ENCODE assay signal across 13 cellular contexts in genomic region chr21:41321211-41321907, GRCh38. TPM values are rescaled to one million over a fixed set of nuclear protein-coding genes. Genes with fewer than 3 reads are reported as not detected.
A peak's percentile ranks its signal among the peaks of the same experiment; 100 is the strongest.
DNase-seq lines count a peak whose midpoint lies in the region; ATAC-seq, FAIRE-seq and TF ChIP-seq lines count a peak whose summit lies in the region.
"Had no signal": no experiment of that assay in that cellular context is flagged by ENCODE, and none has a peak within 500 bp of the region (broad histone marks: within the 10 kb centered on the region; RNA-seq: fewer than 3 reads in every experiment).

No MANE protein-coding gene starts in this region.

- CTCF ChIA-PET in activated CD8-positive, alpha-beta memory T cell treated with anti-CD3 and anti-CD28 coated beads, Interleukin-2, amount 10 ng/mL, durations not matched to agents 7 days and 5 days (lab: Charles Lee): no interaction called here

- intact Hi-C loops in pancreas (cut with DNase I): no loop called here

- H3F3A ChIP-seq in SU-DHL-6 (ENCODE audit: insufficient read depth): peaks cover 5% of the 10 kb centered on the region

- peak; percentile 37 for TF ChIP-seq CTCF in SU-DHL-6 (IDR thresholded peaks at IDR 0.05; ENCODE audit: insufficient read depth, low read length, poor library complexity, severe bottlenecking)
- no peak for TF ChIP-seq CTCF in pancreas (IDR thresholded peaks at IDR 0.05)
- TF ChIP-seq CTCF in GM10266 (IDR thresholded peaks at IDR 0.05; ENCODE audit: control insufficient read depth, insufficient read depth, low read depth, missing control alignments): no peak

- no peaks in the 10 kb centered on the region for H3K36me3 Mint-ChIP-seq in activated CD8-positive, alpha-beta memory T cell treated with anti-CD3 and anti-CD28 coated beads, Interleukin-2, amount 10 ng/mL, durations not matched to agents 7 days and 5 days

- H3K36me3 ChIP-seq in SU-DHL-6 (ENCODE audit: low read length): no peaks in the 10 kb centered on the region
- H3K36me3 ChIP-seq in pancreas: no peaks in the 10 kb centered on the region
- H3K36me3 ChIP-seq: neutrophil had no signal

- peak; percentile 36 for ATAC-seq in activated CD8-positive, alpha-beta memory T cell treated with anti-CD3 and anti-CD28 coated beads, Interleukin-2, amount 10 ng/mL, durations not matched to agents 7 days and 5 days
- ATAC-seq in pancreas: peak in 1 of 4 donors; percentile 12
- no peak for ATAC-seq in GM21723 (IDR thresholded peaks at IDR 0.05; ENCODE audit: unreplicated experiment)
- ATAC-seq: left ventricle myocardium superior had no signal

- H3K4me3 ChIP-seq in SU-DHL-6 (ENCODE audit: insufficient read depth, low read length, poor library complexity, severe bottlenecking): no peak overlapping the region
- no peak overlapping the region for H3K4me3 ChIP-seq in pancreas
- H3K4me3 ChIP-seq: Peyer's patch had no signal

- no peaks in the 10 kb centered on the region for H3K9me2 ChIP-seq in SU-DHL-6 (replicated peaks; ENCODE audit: insufficient read depth, low read length)

- no peak overlapping the region for H2AFZ ChIP-seq in SU-DHL-6 (ENCODE audit: low read depth, low read length, severe bottlenecking)

- DNase-seq in activated CD8-positive, alpha-beta memory T cell treated with anti-CD3 and anti-CD28 coated beads, Interleukin-2, amount 10 ng/mL, durations not matched to agents 7 days and 5 days: no peak
- no peak for DNase-seq in activated CD8-positive, alpha-beta memory T cell treated with anti-CD3 and anti-CD28 coated beads for 24 hours
- peak; percentile 45 for DNase-seq in NCI-H1105 treated with DMSO at 0.1 percent for 48 hours (lab: John Stamatoyannopoulos, UW)
- DNase-seq in pancreas: peak in 1 of 6 donors; percentile 65
- DNase-seq in NCI-H2171 treated with DMSO at 0.1 percent for 48 hours (lab: John Stamatoyannopoulos, UW): no peak
- no peak for DNase-seq in GM10266 (ENCODE audit: extremely low spot score)
- DNase-seq: left ventricle myocardium superior; stimulated activated CD4-positive, alpha-beta T cell treated with anti-CD3 and anti-CD28 coated beads, Interleukin-12 subunit alpha, Interleukin-12 subunit beta, amount 100 ng/mL, for 4 hours had no signal

- peak overlapping the region; percentile 16; the same call in 1 of the 2 replicates for H3K9ac ChIP-seq in SU-DHL-6 (ENCODE audit: low read length)

- H3K4me3 Mint-ChIP-seq in activated CD8-positive, alpha-beta memory T cell treated with anti-CD3 and anti-CD28 coated beads, Interleukin-2, amount 10 ng/mL, durations not matched to agents 7 days and 5 days: no peak overlapping the region

- no peak for FAIRE-seq in pancreas (lab: Jason Lieb, UNC)
- FAIRE-seq: endothelial cell of umbilical vein had no signal

- H3K9me3 Mint-ChIP-seq in activated CD8-positive, alpha-beta memory T cell treated with anti-CD3 and anti-CD28 coated beads, Interleukin-2, amount 10 ng/mL, durations not matched to agents 7 days and 5 days (ENCODE audit: low read depth): no peaks in the 10 kb centered on the region

- peaks cover 39 to 68% (median 62%) of the 10 kb centered on the region in 3 donors for H3K4me1 ChIP-seq in pancreas

- H3K27me3 ChIP-seq in SU-DHL-6 (ENCODE audit: low read length): no peaks in the 10 kb centered on the region
- H3K27me3 ChIP-seq in pancreas: no peaks in the 10 kb centered on the region

- H3K9me3 ChIP-seq in SU-DHL-6 (ENCODE audit: insufficient read depth, low read length) (no peaks in the 10 kb centered on the region), pancreas (no peaks in the 10 kb centered on the region)
- H3K9me3 ChIP-seq: neutrophil, Peyer's patch had no signal

- peaks cover 36% of the 10 kb centered on the region for H3K27me3 Mint-ChIP-seq in activated CD8-positive, alpha-beta memory T cell treated with anti-CD3 and anti-CD28 coated beads, Interleukin-2, amount 10 ng/mL, durations not matched to agents 7 days and 5 days

- no peak overlapping the region for H3K27ac Mint-ChIP-seq in activated CD8-positive, alpha-beta memory T cell treated with anti-CD3 and anti-CD28 coated beads, Interleukin-2, amount 10 ng/mL, durations not matched to agents 7 days and 5 days

- peak overlapping the region; percentile 26 for H3K4me2 ChIP-seq in SU-DHL-6 (ENCODE audit: low read depth, low read length, poor library complexity, severe bottlenecking)

- H3K27ac ChIP-seq in SU-DHL-6 (ENCODE audit: low read depth, low read length) (peak overlapping the region; percentile 81), pancreas (peak overlapping the region; percentile 23 to 89 (median 68))
- H3K27ac ChIP-seq: neutrophil had no signal

- no peaks in the 10 kb centered on the region for H3K79me2 ChIP-seq in SU-DHL-6 (ENCODE audit: insufficient read depth, low read length)

- H3K4me1 Mint-ChIP-seq in activated CD8-positive, alpha-beta memory T cell treated with anti-CD3 and anti-CD28 coated beads, Interleukin-2, amount 10 ng/mL, durations not matched to agents 7 days and 5 days: peaks cover 6% of the 10 kb centered on the region

- 53% methylated on average over 20 of the region's 20 CpGs for WGBS in pancreas, 2 donors

- no peaks in the 10 kb centered on the region for H4K20me1 ChIP-seq in SU-DHL-6 (ENCODE audit: low read depth, low read length)

RNA-seq across cellular contexts. Expression of gene FAM3B, which starts 4.8 kb away (rescaled TPM):
- total RNA-seq in activated CD8-positive, alpha-beta memory T cell treated with anti-CD3 and anti-CD28 coated beads, Interleukin-2, amount 10 ng/mL, durations not matched to agents 7 days and 5 days: not detected
- 100 to 1,000 TPM in 4 of 6 donors, 10 to 100 TPM in 2; 80.5 to 142 (median 112) TPM for total RNA-seq in pancreas
- 100 to 1,000 TPM in 1 of 2 donors, 10 to 100 TPM in 1; 71.9 to 107 TPM for polyA plus RNA-seq in pancreas
- total RNA-seq: endothelial cell of umbilical vein, left ventricle myocardium superior had no signal
- polyA plus RNA-seq: endothelial cell of umbilical vein had no signal

RNA-seq across cellular contexts. Expression of gene MX2, which starts 40.5 kb away (rescaled TPM):
- total RNA-seq in activated CD8-positive, alpha-beta memory T cell treated with anti-CD3 and anti-CD28 coated beads, Interleukin-2, amount 10 ng/mL, durations not matched to agents 7 days and 5 days: 100 to 1,000 TPM in 1 of 2 experiments, 10 to 100 TPM in 1; 65.1 to 158 TPM
- 1 to 10 TPM; 2.0 to 5.4 (median 4.5) TPM for total RNA-seq in pancreas
- polyA plus RNA-seq in pancreas: 1 to 10 TPM; 3.2 to 3.3 TPM
- total RNA-seq: endothelial cell of umbilical vein had no signal

Comparison
In these comparisons a context has a peak if more than half of its experiments do, and no peak if none do; other contexts are left out.
1. RNA of gene FAM3B, which starts 4.8 kb away (total RNA-seq): 80.5 to 142 TPM in pancreas; not detected in activated CD8-positive, alpha-beta memory T cell treated with anti-CD3 and anti-CD28 coated beads, Interleukin-2, amount 10 ng/mL, durations not matched to agents 7 days and 5 days; every median in the first group is over 10 times any median in the second.
2. RNA of gene MX2, which starts 40.5 kb away (total RNA-seq): 65.1 to 158 TPM in activated CD8-positive, alpha-beta memory T cell treated with anti-CD3 and anti-CD28 coated beads, Interleukin-2, amount 10 ng/mL, durations not matched to agents 7 days and 5 days; 2.0 to 5.4 TPM in pancreas; every median in the first group is over 10 times any median in the second.